Comparison of ENCODE assay signal across 9 cellular contexts in genomic region chr4:39933689-39934590, GRCh38. TPM values are rescaled to one million over a fixed set of nuclear protein-coding genes. Genes with fewer than 3 reads are reported as not detected.
A peak's percentile ranks its signal among the peaks of the same experiment; 100 is the strongest.
DNase-seq lines count a peak whose midpoint lies in the region; TF ChIP-seq lines count a peak whose summit lies in the region.
"Had no signal": no experiment of that assay in that cellular context is flagged by ENCODE, and none has a peak within 500 bp of the region (broad histone marks: within the 10 kb centered on the region; RNA-seq: fewer than 3 reads in every experiment).

No MANE protein-coding gene starts in this region.

- peaks cover 51% of the 10 kb centered on the region for H3K4me1 Mint-ChIP-seq in activated CD4-positive, alpha-beta T cell treated with anti-CD3 and anti-CD28 coated beads, Interleukin-2, amount 10 ng/mL, durations not matched to agents 7 days and 5 days
- peaks cover 68% of the 10 kb centered on the region for H3K4me1 Mint-ChIP-seq in activated CD4-positive, alpha-beta memory T cell treated with anti-CD3 and anti-CD28 coated beads for 36 hours (ENCODE audit: low read depth)
- peaks cover 13% of the 10 kb centered on the region for H3K4me1 Mint-ChIP-seq in glutamatergic neuron (ENCODE audit: low read depth, unreplicated experiment)

- POLR2A ChIA-PET in activated CD4-positive, alpha-beta T cell treated with anti-CD3 and anti-CD28 coated beads, Interleukin-2, amount 10 ng/mL, durations not matched to agents 7 days and 5 days (lab: Charles Lee) = no interaction called here
- POLR2A ChIA-PET in activated CD4-positive, alpha-beta memory T cell treated with anti-CD3 and anti-CD28 coated beads for 36 hours (lab: Charles Lee) = no interaction called here

- CTCF ChIA-PET in activated CD4-positive, alpha-beta T cell treated with anti-CD3 and anti-CD28 coated beads, Interleukin-2, amount 10 ng/mL, durations not matched to agents 7 days and 5 days (lab: Charles Lee) = interaction anchor here (0.8 kb wide), 1 partner anchor 16 kb away, joined by 3 read pairs; no protein-coding TSS in a partner anchor
- CTCF ChIA-PET in activated CD4-positive, alpha-beta memory T cell treated with anti-CD3 and anti-CD28 coated beads for 36 hours (lab: Charles Lee) = interaction anchor here (1.3 kb wide), 1 partner anchor 44 kb away, joined by 5 read pairs; the partner anchor contains the start of gene PDS5A

- peak overlapping the region; percentile 20 for H3K4me3 Mint-ChIP-seq in activated CD4-positive, alpha-beta T cell treated with anti-CD3 and anti-CD28 coated beads, Interleukin-2, amount 10 ng/mL, durations not matched to agents 7 days and 5 days
- no peak overlapping the region for H3K4me3 Mint-ChIP-seq in activated CD4-positive, alpha-beta memory T cell treated with anti-CD3 and anti-CD28 coated beads for 36 hours
- no peak overlapping the region for H3K4me3 Mint-ChIP-seq in glutamatergic neuron (ENCODE audit: unreplicated experiment)

- TF ChIP-seq CTCF in glutamatergic neuron (IDR thresholded peaks at IDR 0.05; ENCODE audit: partially characterized antibody, unreplicated experiment) = no peak

- no peaks in the 10 kb centered on the region for H3K9me3 Mint-ChIP-seq in activated CD4-positive, alpha-beta T cell treated with anti-CD3 and anti-CD28 coated beads, Interleukin-2, amount 10 ng/mL, durations not matched to agents 7 days and 5 days
- H3K9me3 Mint-ChIP-seq in activated CD4-positive, alpha-beta memory T cell treated with anti-CD3 and anti-CD28 coated beads for 36 hours = no peaks in the 10 kb centered on the region
- H3K9me3 Mint-ChIP-seq in glutamatergic neuron (ENCODE audit: unreplicated experiment) = no peaks in the 10 kb centered on the region

- H3K27ac Mint-ChIP-seq in activated CD4-positive, alpha-beta T cell treated with anti-CD3 and anti-CD28 coated beads, Interleukin-2, amount 10 ng/mL, durations not matched to agents 7 days and 5 days = peak overlapping the region; percentile 26
- H3K27ac Mint-ChIP-seq in activated CD4-positive, alpha-beta memory T cell treated with anti-CD3 and anti-CD28 coated beads for 36 hours = peak overlapping the region; percentile 62
- peak overlapping the region; percentile 71 for H3K27ac Mint-ChIP-seq in glutamatergic neuron (ENCODE audit: unreplicated experiment)

- DNase-seq in activated CD4-positive, alpha-beta T cell treated with anti-CD3 and anti-CD28 coated beads, Interleukin-2, amount 10 ng/mL, durations not matched to agents 7 days and 5 days = no peak
- DNase-seq in activated CD4-positive, alpha-beta T cell treated with anti-CD3 and anti-CD28 coated beads, Interleukin-2, amount 50 U/mL, for 4 hours = no peak
- DNase-seq in activated CD4-positive, alpha-beta memory T cell treated with anti-CD3 and anti-CD28 coated beads for 36 hours = no peak
- DNase-seq in glutamatergic neuron (no peak), iPS-NIHi7 (ENCODE audit: extremely low spot score) (no peak), COR-L47 (lab: John Stamatoyannopoulos, UW) (no peak)
- peak; percentile 18 for DNase-seq in stimulated activated CD8-positive, alpha-beta memory T cell treated with anti-CD3 and anti-CD28 coated beads, Interleukin-4, amount 100 ng/mL, for 48 hours
- DNase-seq in effector CD8-positive, alpha-beta T cell (lab: John Stamatoyannopoulos, UW) = no peak
- DNase-seq: stimulated activated CD4-positive, alpha-beta T cell treated with anti-CD3 and anti-CD28 coated beads, Interleukin-2, amount 100 ng/mL, for 48 hours had no signal

- intact Hi-C loops in activated CD4-positive, alpha-beta memory T cell treated with anti-CD3 and anti-CD28 coated beads for 36 hours (cut with micrococcal nuclease) = loop anchor here (1.0 kb wide), 1 partner anchor 42 kb away; no protein-coding TSS in a partner anchor

- peaks cover 34% of the 10 kb centered on the region for H3K36me3 Mint-ChIP-seq in activated CD4-positive, alpha-beta T cell treated with anti-CD3 and anti-CD28 coated beads, Interleukin-2, amount 10 ng/mL, durations not matched to agents 7 days and 5 days (ENCODE audit: low read depth)
- H3K36me3 Mint-ChIP-seq in activated CD4-positive, alpha-beta memory T cell treated with anti-CD3 and anti-CD28 coated beads for 36 hours = peaks cover 14% of the 10 kb centered on the region
- H3K36me3 Mint-ChIP-seq in glutamatergic neuron (ENCODE audit: unreplicated experiment) = no peaks in the 10 kb centered on the region

- no peaks in the 10 kb centered on the region for H3K27me3 Mint-ChIP-seq in activated CD4-positive, alpha-beta T cell treated with anti-CD3 and anti-CD28 coated beads, Interleukin-2, amount 10 ng/mL, durations not matched to agents 7 days and 5 days
- no peaks in the 10 kb centered on the region for H3K27me3 Mint-ChIP-seq in activated CD4-positive, alpha-beta memory T cell treated with anti-CD3 and anti-CD28 coated beads for 36 hours
- no peaks in the 10 kb centered on the region for H3K27me3 Mint-ChIP-seq in glutamatergic neuron (ENCODE audit: unreplicated experiment)

RNA-seq across cellular contexts. Expression of gene PDS5A, which starts 43.8 kb away (rescaled TPM):
- total RNA-seq in activated CD4-positive, alpha-beta T cell treated with anti-CD3 and anti-CD28 coated beads, Interleukin-2, amount 10 ng/mL, durations not matched to agents 7 days and 5 days = 100 to 1,000 TPM; 108 to 116 TPM
- 100 to 1,000 TPM; 101 to 103 TPM for total RNA-seq in activated CD4-positive, alpha-beta memory T cell treated with anti-CD3 and anti-CD28 coated beads for 36 hours
- 66.0 TPM for total RNA-seq in glutamatergic neuron (ENCODE audit: unreplicated experiment)
